ENCODE assay signal across 24 cellular contexts in genomic region chr1:8299963-8300362, GRCh38. TPM values are rescaled to one million over a fixed set of nuclear protein-coding genes. Genes with fewer than 3 reads are reported as not detected.
"Had no signal": no experiment of that assay in that cellular context is flagged by ENCODE, and none has a peak within 500 bp of the region (broad histone marks: within the 10 kb centered on the region; RNA-seq: fewer than 3 reads in every experiment).

No MANE protein-coding gene starts in this region.

- H3K9ac ChIP-seq: KMS-11 had no signal

- H3K4me2 ChIP-seq: KMS-11 had no signal

- ATAC-seq: HepG2, K562, Right ventricle myocardium inferior, SK-N-SH treated with all-trans-retinoic acid at 6 μM for 48 hours had no signal

- H3K36me3 ChIP-seq: Peyer's patch, SJCRH30 had no signal

- DNase-seq: Kasumi-1, MM.1S, NCI-H1092 treated with DMSO at 0.1 percent for 48 hours, NCI-H1436, NCI-H1694, NCI-H187 treated with DMSO at 0.1 percent for 48 hours, NCI-H2081, NCI-H2107, NCI-H2171, NCI-H226, NCI-H446, NCI-H510A, NCI-H524 treated with DMSO at 0.1 percent for 48 hours, NCI-H69, NCI-H774, Peyer's patch, SHP77 treated with DMSO at 0.1 percent for 48 hours, SJCRH30 had no signal

- H3K4me3 ChIP-seq: K562, Peyer's patch, SJCRH30 had no signal

- H3K27me3 ChIP-seq: Peyer's patch, SJCRH30 had no signal

- H3K9me3 ChIP-seq: Peyer's patch had no signal

- H3K27ac ChIP-seq: KMS-11, Peyer's patch had no signal

- H3K4me1 ChIP-seq: Peyer's patch had no signal

RNA-seq across cellular contexts. Expression of gene SLC45A1, which starts 18.0 kb away (rescaled TPM):
- total RNA-seq: HepG2, HT1080, K562 had no signal
- polyA plus RNA-seq: HepG2, K562 had no signal
